11 cellular contexts compared by ENCODE assay signal in the genomic region with DNA sequence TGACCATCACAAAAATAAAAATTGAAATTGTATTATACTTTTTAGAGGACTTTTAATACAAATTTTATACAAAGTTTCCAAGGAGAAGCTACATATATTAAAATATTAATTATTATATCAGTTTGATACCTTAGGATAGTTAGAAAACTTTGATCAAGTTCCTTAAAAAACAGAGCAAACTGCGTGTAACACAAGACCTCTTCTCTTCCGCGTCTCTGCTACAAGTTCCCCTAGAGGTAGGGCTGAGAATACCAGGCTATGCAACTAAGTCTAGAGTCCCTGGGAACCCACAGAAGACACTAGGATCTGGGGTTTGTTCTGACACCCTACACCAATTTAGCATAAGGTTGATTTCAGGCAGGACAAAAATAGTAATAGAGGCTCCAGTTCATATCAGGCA.
DNase-seq lines count a peak whose midpoint lies in the region; ATAC-seq and TF ChIP-seq lines count a peak whose summit lies in the region.
"Had no signal": no experiment of that assay in that cellular context is flagged by ENCODE, and none has a peak within 500 bp of the region (broad histone marks: within the 10 kb centered on the region; RNA-seq: fewer than 3 reads in every experiment).

No MANE protein-coding gene starts in this region.

- no peak overlapping the region for H3K27ac Mint-ChIP-seq in activated naive CD8-positive, alpha-beta T cell treated with anti-CD3 and anti-CD28 coated beads for 36 hours
- H3K27ac Mint-ChIP-seq: CD4-positive, alpha-beta T cell had no signal

- ATAC-seq in mucosa of descending colon = no peak
- ATAC-seq: heart right ventricle had no signal

- no peaks in the 10 kb centered on the region for H3K36me3 ChIP-seq in cardiac muscle cell
- H3K36me3 ChIP-seq in mucosa of descending colon (ENCODE audit: low read depth) = no peaks in the 10 kb centered on the region
- H3K36me3 ChIP-seq: heart right ventricle, neutrophil had no signal

- no peaks in the 10 kb centered on the region for H3K27me3 ChIP-seq in cardiac muscle cell
- H3K27me3 ChIP-seq: heart right ventricle, neutrophil had no signal

- H3K4me1 Mint-ChIP-seq in activated naive CD8-positive, alpha-beta T cell treated with anti-CD3 and anti-CD28 coated beads for 36 hours = no peaks in the 10 kb centered on the region

- no peak overlapping the region for H3K27ac ChIP-seq in cardiac muscle cell
- H3K27ac ChIP-seq: heart right ventricle, neutrophil had no signal

- no peak overlapping the region for H3K4me3 ChIP-seq in cardiac muscle cell
- no peak overlapping the region for H3K4me3 ChIP-seq in fibroblast of villous mesenchyme (ENCODE audit: low read depth, low read length)
- no peak overlapping the region for H3K4me3 ChIP-seq in mucosa of descending colon
- H3K4me3 ChIP-seq: heart right ventricle had no signal

- no peaks in the 10 kb centered on the region for H3K27me3 Mint-ChIP-seq in activated naive CD8-positive, alpha-beta T cell treated with anti-CD3 and anti-CD28 coated beads for 36 hours
- H3K27me3 Mint-ChIP-seq: CD4-positive, alpha-beta T cell had no signal

- H3K9me3 Mint-ChIP-seq in activated naive CD8-positive, alpha-beta T cell treated with anti-CD3 and anti-CD28 coated beads for 36 hours = peaks cover 14% of the 10 kb centered on the region

- H3K4me3 Mint-ChIP-seq in activated naive CD8-positive, alpha-beta T cell treated with anti-CD3 and anti-CD28 coated beads for 36 hours = no peak overlapping the region
- H3K4me3 Mint-ChIP-seq: CD4-positive, alpha-beta T cell had no signal

- TF ChIP-seq CTCF in cardiac muscle cell (IDR thresholded peaks at IDR 0.05; ENCODE audit: low read depth, low read length) = peak; percentile 47
- peak; percentile 57 for TF ChIP-seq CTCF in fibroblast of villous mesenchyme (IDR thresholded peaks at IDR 0.05; ENCODE audit: insufficient read depth, low read depth, low read length)
- no peak for TF ChIP-seq CTCF in mucosa of descending colon (IDR thresholded peaks at IDR 0.05)

- no peaks in the 10 kb centered on the region for H3K36me3 Mint-ChIP-seq in activated naive CD8-positive, alpha-beta T cell treated with anti-CD3 and anti-CD28 coated beads for 36 hours

- peak; percentile 14 to 45 for DNase-seq in cardiac muscle cell (ENCODE audit: low read depth in 1 of 2, low spot score in 1 of 2)
- no peak for DNase-seq in cardiac septum (ENCODE audit: low spot score)
- peak; percentile 46 for DNase-seq in OCI-M1 (lab: John Stamatoyannopoulos, UW)
- peak; percentile 9 for DNase-seq in fibroblast of villous mesenchyme (ENCODE audit: low read depth)
- no peak for DNase-seq in NCI-H2029 (lab: John Stamatoyannopoulos, UW)
- DNase-seq in activated naive CD8-positive, alpha-beta T cell treated with anti-CD3 and anti-CD28 coated beads for 36 hours = no peak
- no peak for DNase-seq in mucosa of descending colon
- DNase-seq in dedifferentiated amniotic fluid mesenchymal stem cell (ENCODE audit: extremely low spot score) = no peak
- DNase-seq: CD4-positive, alpha-beta T cell; heart right ventricle had no signal

- intact Hi-C loops in cardiac septum (cut with DNase I) = no loop called here
- intact Hi-C loops in mucosa of descending colon (cut with DNase I, micrococcal nuclease) = no loop called here

- H3K4me1 ChIP-seq in cardiac muscle cell (ENCODE audit: low read depth) (no peaks in the 10 kb centered on the region), mucosa of descending colon (ENCODE audit: low read depth) (no peaks in the 10 kb centered on the region)
- H3K4me1 ChIP-seq: heart right ventricle had no signal

- H3K9me3 ChIP-seq in cardiac muscle cell (ENCODE audit: low read depth) (no peaks in the 10 kb centered on the region), mucosa of descending colon (peaks cover 3% of the 10 kb centered on the region)
- H3K9me3 ChIP-seq: neutrophil had no signal

Comparison
In these comparisons a context has a peak if more than half of its experiments do, and no peak if none do; other contexts are left out.
1. DNase-seq: peak in cardiac muscle cell (2 of 2), OCI-M1 (single experiment) and fibroblast of villous mesenchyme (single experiment); none in cardiac septum (single experiment), NCI-H2029 (single experiment), activated naive CD8-positive, alpha-beta T cell treated with anti-CD3 and anti-CD28 coated beads for 36 hours (single experiment), mucosa of descending colon (0 of 3) and dedifferentiated amniotic fluid mesenchymal stem cell (single experiment).